In the genomic region with DNA sequence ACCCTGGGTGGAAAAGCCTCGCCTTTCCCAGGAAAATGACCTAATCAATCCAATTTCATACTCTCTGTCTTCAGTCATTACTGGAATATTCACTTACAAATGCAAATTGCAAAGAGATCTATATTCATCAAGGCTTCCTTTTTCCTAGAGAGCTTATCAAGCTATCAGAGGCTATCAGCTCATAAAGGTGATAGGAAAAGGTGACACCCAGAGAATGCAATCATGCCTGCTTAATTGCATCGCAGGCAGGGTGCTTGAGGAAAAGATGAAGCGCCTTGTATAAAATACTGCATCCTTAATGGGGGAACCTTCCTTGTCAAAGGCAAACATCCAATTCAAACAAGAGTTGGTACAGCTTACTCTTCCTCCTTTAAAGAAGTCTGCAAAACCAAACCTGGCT, we compare ENCODE assay signal across 24 cellular contexts. TPM values are rescaled to one million over a fixed set of nuclear protein-coding genes. Genes with fewer than 3 reads are reported as not detected.
"Had no signal": no experiment of that assay in that cellular context is flagged by ENCODE, and none has a peak within 500 bp of the region (broad histone marks: within the 10 kb centered on the region; RNA-seq: fewer than 3 reads in every experiment).

No MANE protein-coding gene starts in this region.

- H3K27ac ChIP-seq: heart right ventricle, hepatocyte, left ventricle myocardium inferior, ovary, right atrium auricular region, right lobe of liver, skin epidermis, spleen, tibial nerve, uterus had no signal

- DNase-seq: heart right ventricle; kidney glomerular epithelial cell; left cardiac atrium; left ventricle myocardium inferior; midbrain; stimulated activated CD4-positive, alpha-beta T cell treated with anti-CD3 and anti-CD28 coated beads, Interleukin-2, amount 100 ng/mL, for 48 hours; stimulated activated CD4-positive, alpha-beta T cell treated with anti-CD3 and anti-CD28 coated beads, Interleukin-4, amount 100 ng/mL, for 4 hours; stimulated activated CD8-positive, alpha-beta memory T cell treated with anti-CD3 and anti-CD28 coated beads, Interleukin-4, amount 100 ng/mL, for 48 hours; stimulated activated naive CD4-positive, alpha-beta T cell treated with Interleukin-2 at 50 U/mL for 16 hours; stimulated activated naive CD8-positive, alpha-beta T cell treated with anti-CD3 and anti-CD28 coated beads, Interleukin-15, amount 100 ng/mL, for 72 hours; substantia nigra; uterus had no signal

- H3K4me1 ChIP-seq: heart right ventricle, left ventricle myocardium inferior, right atrium auricular region, spleen, tibial nerve, uterus had no signal

- H3K4me3 Mint-ChIP-seq: naive thymus-derived CD8-positive, alpha-beta T cell; stimulated activated memory B cell treated with anti-CD40 and anti-IgM and Interleukin-4, amounts not matched to agents 10 μg/mL and 1 μg/mL and 100 μg/mL, for 72 hours; stimulated activated naive CD8-positive, alpha-beta T cell treated with anti-CD3 and anti-CD28 coated beads, Interleukin-15, amount 100 ng/mL, for 72 hours; type B pancreatic cell had no signal

- H3K4me1 Mint-ChIP-seq: naive thymus-derived CD8-positive, alpha-beta T cell; stimulated activated memory B cell treated with anti-CD40 and anti-IgM and Interleukin-4, amounts not matched to agents 10 μg/mL and 1 μg/mL and 100 μg/mL, for 72 hours; stimulated activated naive CD8-positive, alpha-beta T cell treated with anti-CD3 and anti-CD28 coated beads, Interleukin-15, amount 100 ng/mL, for 72 hours had no signal

- H3K27ac Mint-ChIP-seq: naive thymus-derived CD8-positive, alpha-beta T cell; progenitor cell of endocrine pancreas; stimulated activated memory B cell treated with anti-CD40 and anti-IgM and Interleukin-4, amounts not matched to agents 10 μg/mL and 1 μg/mL and 100 μg/mL, for 72 hours; stimulated activated naive CD8-positive, alpha-beta T cell treated with anti-CD3 and anti-CD28 coated beads, Interleukin-15, amount 100 ng/mL, for 72 hours; type B pancreatic cell had no signal

- H3K27me3 Mint-ChIP-seq: progenitor cell of endocrine pancreas; stimulated activated naive CD8-positive, alpha-beta T cell treated with anti-CD3 and anti-CD28 coated beads, Interleukin-15, amount 100 ng/mL, for 72 hours; type B pancreatic cell had no signal

- H3K36me3 ChIP-seq: heart right ventricle, left ventricle myocardium inferior, ovary, right atrium auricular region, right lobe of liver, spleen, tibial nerve, uterus had no signal

- H3K4me3 ChIP-seq: heart right ventricle, hepatocyte, left ventricle myocardium inferior, lung, ovary, right atrium auricular region, right lobe of liver, skin epidermis, spleen, tibial nerve, uterus had no signal

- H3K27me3 ChIP-seq: hepatocyte, ovary, right atrium auricular region, right lobe of liver, tibial nerve, uterus had no signal

- H3K36me3 Mint-ChIP-seq: naive thymus-derived CD8-positive, alpha-beta T cell; stimulated activated memory B cell treated with anti-CD40 and anti-IgM and Interleukin-4, amounts not matched to agents 10 μg/mL and 1 μg/mL and 100 μg/mL, for 72 hours; type B pancreatic cell had no signal

- H3K9me3 Mint-ChIP-seq: naive thymus-derived CD8-positive, alpha-beta T cell; stimulated activated memory B cell treated with anti-CD40 and anti-IgM and Interleukin-4, amounts not matched to agents 10 μg/mL and 1 μg/mL and 100 μg/mL, for 72 hours; stimulated activated naive CD8-positive, alpha-beta T cell treated with anti-CD3 and anti-CD28 coated beads, Interleukin-15, amount 100 ng/mL, for 72 hours; type B pancreatic cell had no signal

- H3K9me3 ChIP-seq: heart right ventricle, left ventricle myocardium inferior, ovary, right atrium auricular region, right lobe of liver, spleen, tibial nerve, uterus had no signal

- ATAC-seq: heart right ventricle; left cardiac atrium; naive thymus-derived CD8-positive, alpha-beta T cell; stimulated activated memory B cell treated with anti-CD40 and anti-IgM and Interleukin-4, amounts not matched to agents 10 μg/mL and 1 μg/mL and 100 μg/mL, for 72 hours; stimulated activated naive CD8-positive, alpha-beta T cell treated with anti-CD3 and anti-CD28 coated beads, Interleukin-15, amount 100 ng/mL, for 72 hours had no signal

RNA-seq across cellular contexts. Expression of gene SHANK2, which starts 59.7 kb away (rescaled TPM):
- total RNA-seq: naive thymus-derived CD8-positive, alpha-beta T cell had no signal
